8 cellular contexts compared by ENCODE assay signal in the genomic region with DNA sequence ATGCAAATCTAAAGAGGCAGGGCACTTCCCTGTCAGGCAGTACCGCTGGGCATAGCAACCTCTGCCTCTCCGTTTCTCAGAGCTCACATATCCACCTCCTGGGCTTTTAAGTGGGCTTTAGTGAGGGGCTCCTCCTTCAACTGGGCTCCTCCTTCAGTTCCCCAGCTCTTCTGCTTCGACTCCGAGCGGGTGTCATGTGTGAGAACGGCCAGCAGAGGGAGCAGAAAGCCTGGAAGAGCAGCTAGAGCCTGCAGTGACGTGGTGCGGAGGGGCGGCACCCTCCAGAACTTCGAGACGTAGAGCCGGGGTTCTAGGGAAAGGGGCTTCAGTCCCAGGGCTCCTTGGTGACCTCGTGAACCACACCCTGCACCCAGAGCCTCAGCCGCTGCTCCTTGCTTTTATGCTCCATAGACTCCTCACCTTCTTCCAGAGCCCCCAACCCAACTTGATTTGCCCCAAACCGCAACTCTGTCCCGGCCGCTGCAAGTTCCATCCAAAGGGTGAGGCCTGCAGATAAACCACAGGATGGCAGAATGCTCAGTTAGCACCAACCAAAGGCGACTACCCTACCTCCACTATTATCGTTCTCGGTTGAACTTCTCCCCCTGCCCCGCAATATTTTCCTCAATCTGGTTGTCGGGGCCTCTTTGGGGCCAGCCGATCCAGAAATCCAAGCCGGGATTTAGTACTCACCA. TPM values are rescaled to one million over a fixed set of nuclear protein-coding genes. Genes with fewer than 3 reads are reported as not detected.
A peak's percentile ranks its signal among the peaks of the same experiment; 100 is the strongest.
DNase-seq lines count a peak whose midpoint lies in the region; ATAC-seq, FAIRE-seq and TF ChIP-seq lines count a peak whose summit lies in the region.

No MANE protein-coding gene starts in this region.

- H3K27me3 Mint-ChIP-seq in WTC11 (ENCODE audit: low read depth) = peaks cover 7% of the 10 kb centered on the region

- ATAC-seq in GM18907 (IDR thresholded peaks at IDR 0.05; ENCODE audit: unreplicated experiment) (peak; percentile 64), HG03159 (IDR thresholded peaks at IDR 0.05; ENCODE audit: unreplicated experiment) (peak; percentile 60), WTC11 (peak; percentile 60)

- peak overlapping the region; percentile 100 for H3K27ac Mint-ChIP-seq in WTC11

- TF ChIP-seq CTCF in WTC11 (IDR thresholded peaks at IDR 0.05) = peak; percentile 95

- no peaks in the 10 kb centered on the region for H3K9me3 Mint-ChIP-seq in WTC11

- H3K4me1 Mint-ChIP-seq in WTC11 = peaks cover 52% of the 10 kb centered on the region

- peak; percentile 58 for FAIRE-seq in islet of Langerhans (lab: Jason Lieb, UNC)

- CTCF ChIA-PET in WTC11 (lab: Charles Lee) = interaction anchor here (0.6 to 5.2 kb wide), 65 partner anchors 9 to 822 kb away, joined by 3 to 88 read pairs (median 4); a partner anchor contains a TSS

- POLR2A ChIA-PET in WTC11 (lab: Charles Lee) = interaction anchor here (0.7 to 2.0 kb wide), 15 partner anchors 12 to 233 kb away, joined by 3 to 9 read pairs (median 3); a partner anchor contains a TSS

- H3K36me3 Mint-ChIP-seq in WTC11 = no peaks in the 10 kb centered on the region

- peak overlapping the region; percentile 81 for H3K27ac ChIP-seq in caudate nucleus (ENCODE audit: low read depth, low read length)

- peak overlapping the region; percentile 96 for H3K4me3 Mint-ChIP-seq in WTC11

- DNase-seq in AG08395 (ENCODE audit: low spot score) (peak; percentile 86), NCI-H2227 (lab: John Stamatoyannopoulos, UW; ENCODE audit: unreplicated experiment) (peak; percentile 94), WTC11 (ENCODE audit: low spot score) (peak; percentile 99), caudate nucleus (lab: John Stamatoyannopoulos, UW) (peak in 60 of 61 donors; percentile 32 to 96 (median 82))
- peak; percentile 83 to 98 for DNase-seq in stimulated activated CD4-positive, alpha-beta T cell treated with anti-CD3 and anti-CD28 coated beads, Interleukin-12 subunit alpha, Interleukin-12 subunit beta, amount 100 ng/mL, for 24 hours (ENCODE audit: low read depth in 2 of 2)

TF ChIP-seq in WTC11, 78 proteins besides CTCF, POLR2A, EP300 and RAD21 (continues in another document):
- no peak for TF ChIP-seq RELA (CRISPR knock-in tag; IDR thresholded peaks at IDR 0.05; ENCODE audit: borderline replicate concordance)
- no peak for TF ChIP-seq NFYB (CRISPR knock-in tag; conservative IDR thresholded peaks at IDR 0.05; ENCODE audit: low read depth)
- no peak for TF ChIP-seq GRHL2 (CRISPR knock-in tag; IDR thresholded peaks at IDR 0.05; ENCODE audit: insufficient replicate concordance, severe bottlenecking)
- TF ChIP-seq, protein P1, sequence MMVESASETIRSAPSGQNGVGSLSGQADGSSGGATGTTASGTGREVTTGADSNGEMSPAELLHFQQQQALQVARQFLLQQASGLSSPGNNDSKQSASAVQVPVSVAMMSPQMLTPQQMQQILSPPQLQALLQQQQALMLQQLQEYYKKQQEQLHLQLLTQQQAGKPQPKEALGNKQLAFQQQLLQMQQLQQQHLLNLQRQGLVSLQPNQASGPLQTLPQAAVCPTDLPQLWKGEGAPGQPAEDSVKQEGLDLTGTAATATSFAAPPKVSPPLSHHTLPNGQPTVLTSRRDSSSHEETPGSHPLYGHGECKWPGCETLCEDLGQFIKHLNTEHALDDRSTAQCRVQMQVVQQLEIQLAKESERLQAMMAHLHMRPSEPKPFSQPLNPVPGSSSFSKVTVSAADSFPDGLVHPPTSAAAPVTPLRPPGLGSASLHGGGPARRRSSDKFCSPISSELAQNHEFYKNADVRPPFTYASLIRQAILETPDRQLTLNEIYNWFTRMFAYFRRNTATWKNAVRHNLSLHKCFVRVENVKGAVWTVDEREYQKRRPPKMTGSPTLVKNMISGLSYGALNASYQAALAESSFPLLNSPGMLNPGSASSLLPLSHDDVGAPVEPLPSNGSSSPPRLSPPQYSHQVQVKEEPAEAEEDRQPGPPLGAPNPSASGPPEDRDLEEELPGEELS (CRISPR knock-in tag; IDR thresholded peaks at IDR 0.05) = peak; percentile 23; the same call in 1 of the 2 replicates
- no peak for TF ChIP-seq NFATC4 (CRISPR knock-in tag; IDR thresholded peaks at IDR 0.05)
- TF ChIP-seq TEAD4 (CRISPR knock-in tag; IDR thresholded peaks at IDR 0.05) = no peak
- TF ChIP-seq NR1H2 (CRISPR knock-in tag; IDR thresholded peaks at IDR 0.05) = no peak
- TF ChIP-seq ZNF121 (CRISPR knock-in tag; IDR thresholded peaks at IDR 0.05) = no peak
- TF ChIP-seq ATF1 (CRISPR knock-in tag; IDR thresholded peaks at IDR 0.05) = no peak
- TF ChIP-seq ZNF423 (CRISPR knock-in tag; IDR thresholded peaks at IDR 0.05) = no peak
- TF ChIP-seq SMAD3 (CRISPR knock-in tag; IDR thresholded peaks at IDR 0.05; ENCODE audit: borderline replicate concordance) = no peak
- TF ChIP-seq NR2C2 (CRISPR knock-in tag; IDR thresholded peaks at IDR 0.05) = no peak
- TF ChIP-seq SMAD4 (CRISPR knock-in tag; IDR thresholded peaks at IDR 0.05) = no peak
- TF ChIP-seq GTF2I (CRISPR knock-in tag; conservative IDR thresholded peaks at IDR 0.05) = no peak
- TF ChIP-seq HMGA2 (CRISPR knock-in tag; IDR thresholded peaks at IDR 0.05) = no peak
- no peak for TF ChIP-seq ELF4 (CRISPR knock-in tag; IDR thresholded peaks at IDR 0.05; ENCODE audit: low read depth)
- peak; percentile 58; the same call in 1 of the 2 replicates for TF ChIP-seq SP1 (CRISPR knock-in tag; conservative IDR thresholded peaks at IDR 0.05)
- TF ChIP-seq, protein P2, sequence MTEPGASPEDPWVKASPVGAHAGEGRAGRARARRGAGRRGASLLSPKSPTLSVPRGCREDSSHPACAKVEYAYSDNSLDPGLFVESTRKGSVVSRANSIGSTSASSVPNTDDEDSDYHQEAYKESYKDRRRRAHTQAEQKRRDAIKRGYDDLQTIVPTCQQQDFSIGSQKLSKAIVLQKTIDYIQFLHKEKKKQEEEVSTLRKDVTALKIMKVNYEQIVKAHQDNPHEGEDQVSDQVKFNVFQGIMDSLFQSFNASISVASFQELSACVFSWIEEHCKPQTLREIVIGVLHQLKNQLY (CRISPR knock-in tag; IDR thresholded peaks at IDR 0.05) = no peak
- TF ChIP-seq, protein P3, sequence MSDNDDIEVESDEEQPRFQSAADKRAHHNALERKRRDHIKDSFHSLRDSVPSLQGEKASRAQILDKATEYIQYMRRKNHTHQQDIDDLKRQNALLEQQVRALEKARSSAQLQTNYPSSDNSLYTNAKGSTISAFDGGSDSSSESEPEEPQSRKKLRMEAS (CRISPR knock-in tag; IDR thresholded peaks at IDR 0.05) = peak; percentile 56; the same call in 1 of the 2 replicates
- TF ChIP-seq NFE2L1 (CRISPR knock-in tag; IDR thresholded peaks at IDR 0.05) = no peak
- TF ChIP-seq, protein P4, sequence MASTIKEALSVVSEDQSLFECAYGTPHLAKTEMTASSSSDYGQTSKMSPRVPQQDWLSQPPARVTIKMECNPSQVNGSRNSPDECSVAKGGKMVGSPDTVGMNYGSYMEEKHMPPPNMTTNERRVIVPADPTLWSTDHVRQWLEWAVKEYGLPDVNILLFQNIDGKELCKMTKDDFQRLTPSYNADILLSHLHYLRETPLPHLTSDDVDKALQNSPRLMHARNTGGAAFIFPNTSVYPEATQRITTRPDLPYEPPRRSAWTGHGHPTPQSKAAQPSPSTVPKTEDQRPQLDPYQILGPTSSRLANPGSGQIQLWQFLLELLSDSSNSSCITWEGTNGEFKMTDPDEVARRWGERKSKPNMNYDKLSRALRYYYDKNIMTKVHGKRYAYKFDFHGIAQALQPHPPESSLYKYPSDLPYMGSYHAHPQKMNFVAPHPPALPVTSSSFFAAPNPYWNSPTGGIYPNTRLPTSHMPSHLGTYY (CRISPR knock-in tag; IDR thresholded peaks at IDR 0.05) = no peak
- TF ChIP-seq TP53 (CRISPR knock-in tag; IDR thresholded peaks at IDR 0.05) = no peak
- TF ChIP-seq, protein P5, sequence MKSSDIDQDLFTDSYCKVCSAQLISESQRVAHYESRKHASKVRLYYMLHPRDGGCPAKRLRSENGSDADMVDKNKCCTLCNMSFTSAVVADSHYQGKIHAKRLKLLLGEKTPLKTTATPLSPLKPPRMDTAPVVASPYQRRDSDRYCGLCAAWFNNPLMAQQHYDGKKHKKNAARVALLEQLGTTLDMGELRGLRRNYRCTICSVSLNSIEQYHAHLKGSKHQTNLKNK (CRISPR knock-in tag; IDR thresholded peaks at IDR 0.05) = no peak
- TF ChIP-seq RORB (CRISPR knock-in tag; IDR thresholded peaks at IDR 0.05) = no peak
- TF ChIP-seq, protein P6, sequence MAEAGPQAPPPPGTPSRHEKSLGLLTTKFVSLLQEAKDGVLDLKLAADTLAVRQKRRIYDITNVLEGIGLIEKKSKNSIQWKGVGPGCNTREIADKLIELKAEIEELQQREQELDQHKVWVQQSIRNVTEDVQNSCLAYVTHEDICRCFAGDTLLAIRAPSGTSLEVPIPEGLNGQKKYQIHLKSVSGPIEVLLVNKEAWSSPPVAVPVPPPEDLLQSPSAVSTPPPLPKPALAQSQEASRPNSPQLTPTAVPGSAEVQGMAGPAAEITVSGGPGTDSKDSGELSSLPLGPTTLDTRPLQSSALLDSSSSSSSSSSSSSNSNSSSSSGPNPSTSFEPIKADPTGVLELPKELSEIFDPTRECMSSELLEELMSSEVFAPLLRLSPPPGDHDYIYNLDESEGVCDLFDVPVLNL (CRISPR knock-in tag; IDR thresholded peaks at IDR 0.05; ENCODE audit: borderline replicate concordance, low read depth) = no peak
- TF ChIP-seq NR3C1 (CRISPR knock-in tag; conservative IDR thresholded peaks at IDR 0.05; ENCODE audit: low read depth) = 0 out of 2 replicates have a peak, but pooled peaks have one; percentile 70
- no peak for TF ChIP-seq OVOL2 (CRISPR knock-in tag; IDR thresholded peaks at IDR 0.05; ENCODE audit: borderline replicate concordance)
- TF ChIP-seq, protein P7, sequence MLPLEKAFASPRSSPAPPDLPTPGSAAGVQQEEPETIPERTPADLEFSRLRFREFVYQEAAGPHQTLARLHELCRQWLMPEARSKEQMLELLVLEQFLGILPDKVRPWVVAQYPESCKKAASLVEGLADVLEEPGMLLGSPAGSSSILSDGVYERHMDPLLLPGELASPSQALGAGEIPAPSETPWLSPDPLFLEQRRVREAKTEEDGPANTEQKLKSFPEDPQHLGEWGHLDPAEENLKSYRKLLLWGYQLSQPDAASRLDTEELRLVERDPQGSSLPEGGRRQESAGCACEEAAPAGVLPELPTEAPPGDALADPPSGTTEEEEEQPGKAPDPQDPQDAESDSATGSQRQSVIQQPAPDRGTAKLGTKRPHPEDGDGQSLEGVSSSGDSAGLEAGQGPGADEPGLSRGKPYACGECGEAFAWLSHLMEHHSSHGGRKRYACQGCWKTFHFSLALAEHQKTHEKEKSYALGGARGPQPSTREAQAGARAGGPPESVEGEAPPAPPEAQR (CRISPR knock-in tag; IDR thresholded peaks at IDR 0.05) = no peak
- TF ChIP-seq ZNF138 (CRISPR knock-in tag; conservative IDR thresholded peaks at IDR 0.05) = no peak
- TF ChIP-seq GABPB1 (CRISPR knock-in tag; IDR thresholded peaks at IDR 0.05) = no peak

RNA-seq across cellular contexts. Expression of a gene that starts 0.4 kb away (rescaled TPM):
- total RNA-seq in WTC11 (2021) = 16.2 to 19.1 TPM (median 16.7 TPM) in 3 replicates

RNA-seq across cellular contexts. Expression of a gene that starts 4.1 kb away (rescaled TPM):
- total RNA-seq in WTC11 (2021) = 3.2 to 5.0 TPM (median 3.3 TPM) in 3 replicates

RNA-seq across cellular contexts. Expression of a gene that starts 20.5 kb away (rescaled TPM):
- 3.6 to 3.9 TPM (median 3.8 TPM) in 3 replicates for total RNA-seq in WTC11 (2021)

RNA-seq across cellular contexts. Expression of a gene that starts 24.6 kb away (rescaled TPM):
- 0.09 to 0.20 TPM (median 0.16 TPM) in 3 replicates for total RNA-seq in WTC11 (2021)

RNA-seq across cellular contexts. Expression of a gene that starts 28.4 kb away (rescaled TPM):
- 34.7 to 39.8 TPM (median 37.5 TPM) in 3 replicates for total RNA-seq in WTC11 (2021)

Comparison
In these comparisons a context has a peak if more than half of its experiments do, and no peak if none do; other contexts are left out.
1. Peak in every context shown above with its lines: DNase-seq, ATAC-seq and H3K27ac ChIP-seq.